In genomic region chr1:165697491-165697880, GRCh38 we compare ENCODE assay signal across 1 cellular context.
TF ChIP-seq lines count a peak whose summit lies in the region.

No MANE protein-coding gene starts in this region.

TF ChIP-seq in A549, 52 proteins besides CTCF, POLR2A, EP300 and RAD21 (continued from another document):
- TF ChIP-seq BCL3 (IDR thresholded peaks at IDR 0.05) = no peak
- TF ChIP-seq SMC3 (IDR thresholded peaks at IDR 0.05) = no peak
- TF ChIP-seq ESRRA (IDR thresholded peaks at IDR 0.05; ENCODE audit: borderline replicate concordance, low read length) = no peak
- no peak for TF ChIP-seq E2F6 (IDR thresholded peaks at IDR 0.05; ENCODE audit: borderline replicate concordance, low read depth)
- no peak for TF ChIP-seq HDAC2 (IDR thresholded peaks at IDR 0.05)
- no peak for TF ChIP-seq USF2 (IDR thresholded peaks at IDR 0.05)
- TF ChIP-seq CHD4 (IDR thresholded peaks at IDR 0.05; ENCODE audit: borderline replicate concordance) = no peak
- TF ChIP-seq CEBPB (IDR thresholded peaks at IDR 0.05) = no peak
- TF ChIP-seq FOSL2 (IDR thresholded peaks at IDR 0.05) = no peak
- no peak for TF ChIP-seq FOSL2 (CRISPR knock-in tag; IDR thresholded peaks at IDR 0.05)
- no peak for TF ChIP-seq FOSB (CRISPR knock-in tag; IDR thresholded peaks at IDR 0.05)
- no peak for TF ChIP-seq JUN (IDR thresholded peaks at IDR 0.05)
- TF ChIP-seq HEYL (CRISPR knock-in tag; IDR thresholded peaks at IDR 0.05) = no peak
- TF ChIP-seq CHD2 (IDR thresholded peaks at IDR 0.05; ENCODE audit: low read length, partially characterized antibody) = no peak
- TF ChIP-seq PHF8 (IDR thresholded peaks at IDR 0.05; ENCODE audit: borderline replicate concordance, low read depth) = no peak
- TF ChIP-seq MAZ (IDR thresholded peaks at IDR 0.05; ENCODE audit: borderline replicate concordance, low read depth, low read length) = no peak
- no peak for TF ChIP-seq ZC3H11A (IDR thresholded peaks at IDR 0.05)
- no peak for TF ChIP-seq FOXS1 (CRISPR knock-in tag; IDR thresholded peaks at IDR 0.05)
TF ChIP-seq in A549: peak in this region for 0.
